In genomic region chr9:126327016-126327749, GRCh38 we compare ENCODE assay signal across 8 cellular contexts. TPM values are rescaled to one million over a fixed set of nuclear protein-coding genes. Genes with fewer than 3 reads are reported as not detected.
A peak's percentile ranks its signal among the peaks of the same experiment; 100 is the strongest.
DNase-seq lines count a peak whose midpoint lies in the region; ATAC-seq, FAIRE-seq and TF ChIP-seq lines count a peak whose summit lies in the region.

No MANE protein-coding gene starts in this region.

- POLR2A ChIA-PET in GM12878 (lab: Charles Lee): no interaction called here

- no peaks in the 10 kb centered on the region for H3K79me2 ChIP-seq in GM12878 (ENCODE audit: control insufficient read depth, insufficient read depth, low read length)

- RAD21 ChIA-PET in GM12878 (lab: Charles Lee; ENCODE audit: unreplicated experiment): no interaction called here

- H3K27ac ChIP-seq in GM12878 (ENCODE audit: control insufficient read depth, insufficient read depth): no peak overlapping the region
- H3K27ac ChIP-seq in iPS-20b (ENCODE audit: low read length): no peak overlapping the region
- H3K27ac ChIP-seq in small intestine (ENCODE audit: low read depth in 1 of 2, low read length in 1 of 2): peak overlapping the region; percentile 56 to 81

- H3K9me3 ChIP-seq in NT2/D1 (ENCODE audit: insufficient read depth, low read length) (peaks cover 20% of the 10 kb centered on the region), GM12878 (replicated peaks; ENCODE audit: control insufficient read depth, insufficient read depth, low read length) (peaks cover 3% of the 10 kb centered on the region; the same call in 2 of the 3 replicates), iPS-20b (ENCODE audit: insufficient read depth, low read depth, low read length) (peaks cover 11% of the 10 kb centered on the region; the same call in 1 of the 2 replicates), small intestine (ENCODE audit: control insufficient read depth, low read depth) (no peaks in the 10 kb centered on the region)

- FAIRE-seq in GM12878 (lab: Jason Lieb, UNC): no peak
- no peak for FAIRE-seq in small intestine (lab: Jason Lieb, UNC)

- H3K36me3 ChIP-seq in NT2/D1 (ENCODE audit: insufficient read depth, insufficient read length, low read length): peaks cover 5% of the 10 kb centered on the region
- no peaks in the 10 kb centered on the region for H3K36me3 ChIP-seq in GM12878 (ENCODE audit: control insufficient read depth in 2 of 2, insufficient read depth in 2 of 2, low read length in 1 of 2)
- H3K36me3 ChIP-seq in iPS-20b (ENCODE audit: insufficient read depth, low read depth, low read length): no peaks in the 10 kb centered on the region
- H3K36me3 ChIP-seq in small intestine (ENCODE audit: control insufficient read depth in 2 of 2, insufficient read depth in 2 of 2, low read length in 2 of 2): no peaks in the 10 kb centered on the region

- peaks cover 10% of the 10 kb centered on the region for H3K27me3 ChIP-seq in NT2/D1 (ENCODE audit: insufficient read depth, insufficient read length)
- peaks cover 8 to 23% of the 10 kb centered on the region in 2 experiments for H3K27me3 ChIP-seq in GM12878 (replicated peaks in 1 of 2; ENCODE audit: control insufficient read depth in 2 of 2, insufficient read depth in 2 of 2, low read length in 1 of 2)
- H3K27me3 ChIP-seq in iPS-20b (ENCODE audit: insufficient read depth, low read length): peaks cover 24% of the 10 kb centered on the region
- H3K27me3 ChIP-seq in small intestine (ENCODE audit: control insufficient read depth in 2 of 2, insufficient read depth in 2 of 2, low read length in 2 of 2): no peaks in the 10 kb centered on the region

- TF ChIP-seq POLR2A in GM12878 (IDR thresholded peaks at IDR 0.05; ENCODE audit: low read depth, low read length): no peak

- no peak overlapping the region for H2AFZ ChIP-seq in GM12878 (ENCODE audit: control insufficient read depth, low read depth, low read length)

- 10% methylated on average over 36 of the region's 59 CpGs for WGBS in GM12878 (ENCODE audit: insufficient coverage, insufficient replicate concordance, low lambda C conversion rate, missing lambda C conversion rate)
- 4 to 6% (median 5%) methylated on average over 15 to 59 of the region's 59 CpGs for WGBS in small intestine, 3 donors

- no peak for TF ChIP-seq RAD21 in GM12878 (IDR thresholded peaks at IDR 0.05; ENCODE audit: insufficient read depth, low read depth, low read length)

- 0 out of 2 replicates have a peak overlapping the region, but pooled peaks have one; percentile 17 for H3K4me2 ChIP-seq in GM12878 (ENCODE audit: control insufficient read depth, insufficient read depth)

- in situ Hi-C loops in GM12878 (cut with MboI): no loop called here

- no peak for ATAC-seq in GM12878

- BruUV-seq in GM12878 (replicated peaks; lab: Mats Ljungman, UMichigan): no TSS peak

- SMC1A ChIA-PET in GM12878 (lab: Charles Lee; ENCODE audit: uncharacterized antibody, unreplicated experiment): no interaction called here

- CTCF ChIA-PET in GM12878 (lab: Yijun Ruan, JAX): no interaction called here

- no peaks in the 10 kb centered on the region for H4K20me1 ChIP-seq in GM12878 (ENCODE audit: control insufficient read depth, insufficient read depth)

- TF ChIP-seq CTCF in GM12878 (IDR thresholded peaks at IDR 0.05 in 2 of 3, conservative IDR thresholded peaks at IDR 0.05 in 1 of 3; ENCODE audit: control insufficient read depth in 2 of 3, extremely low read depth in 1 of 3, insufficient read depth in 1 of 3, low read depth in 3 of 3, low read length in 3 of 3): no peak

- peak; percentile 36 for DNase-seq in ELF-1 (ENCODE audit: low read depth, low spot score)
- no peak for DNase-seq in NT2/D1 (ENCODE audit: low read depth, low spot score)
- DNase-seq in GM12878 (ENCODE audit: low read depth, low spot score): no peak
- DNase-seq in small intestine: no peak
- DNase-seq in MV-4-11 (lab: John Stamatoyannopoulos, UW): no peak
- DNase-seq in DMS153 (lab: John Stamatoyannopoulos, UW): no peak
- no peak for DNase-seq in NCI-H1436 (lab: John Stamatoyannopoulos, UW)

- intact Hi-C loops in GM12878 (cut with micrococcal nuclease; ENCODE audit: unreplicated experiment): no loop called here

- peaks cover 8% of the 10 kb centered on the region for H3K4me1 ChIP-seq in NT2/D1 (ENCODE audit: insufficient read depth, insufficient read length)
- H3K4me1 ChIP-seq in GM12878 (ENCODE audit: control insufficient read depth, insufficient read depth, low read length): no peaks in the 10 kb centered on the region
- H3K4me1 ChIP-seq in iPS-20b (ENCODE audit: insufficient read depth, low read length): peaks cover 8% of the 10 kb centered on the region; the same call in 1 of the 2 replicates
- H3K4me1 ChIP-seq in small intestine (ENCODE audit: control insufficient read depth in 2 of 2, insufficient read depth in 1 of 2, low read depth in 1 of 2, low read length in 1 of 2): no peaks in the 10 kb centered on the region

- peak overlapping the region; percentile 59 for H3K9ac ChIP-seq in NT2/D1 (ENCODE audit: insufficient read length, low read depth)
- no peak overlapping the region for H3K9ac ChIP-seq in GM12878 (ENCODE audit: control insufficient read depth, insufficient read depth, low read length)
- peak overlapping the region; percentile 51; the same call in 1 of the 2 replicates for H3K9ac ChIP-seq in iPS-20b (ENCODE audit: low read depth, low read length)

- peak overlapping the region; percentile 41 for H3K4me3 ChIP-seq in NT2/D1 (ENCODE audit: insufficient read length, low read depth)
- no peak overlapping the region for H3K4me3 ChIP-seq in GM12878
- peak overlapping the region; percentile 68; the same call in 1 of the 2 replicates for H3K4me3 ChIP-seq in iPS-20b (ENCODE audit: low read length)
- peak overlapping the region; percentile 62 to 75 for H3K4me3 ChIP-seq in small intestine (ENCODE audit: low read depth in 1 of 2, low read length in 2 of 2)

- TF ChIP-seq EP300 in GM12878 (IDR thresholded peaks at IDR 0.05; ENCODE audit: borderline replicate concordance in 1 of 2, control insufficient read depth in 1 of 2, low read depth in 2 of 2, low read length in 2 of 2): no peak

TF ChIP-seq in GM12878, 131 proteins besides CTCF, POLR2A, EP300 and RAD21:
- no peak for TF ChIP-seq RFX5 (IDR thresholded peaks at IDR 0.05; ENCODE audit: low read depth, low read length)
- TF ChIP-seq USF1 (IDR thresholded peaks at IDR 0.05; ENCODE audit: borderline replicate concordance, extremely low read length, insufficient read depth, low read depth, low read length): peak; percentile 55

RNA-seq across cellular contexts. Expression of gene MVB12B, which starts 0.6 kb away (rescaled TPM):
- not detected in 2 replicates for total RNA-seq in GM12878 (2013; cell fraction: nucleolus; rRNA removed)
- total RNA-seq in GM12878 (2014; rRNA removed) (not detected in 2 replicates), GM12878 (2014; rRNA removed; fragmentation: Illumina TruSeq; extraction: Trizol) (not detected in 2 replicates), GM12878 (2021) (0.08 and 0.29 TPM in 2 replicates)
- not detected for polyA plus RNA-seq in GM12878 (2011; ENCODE audit: low read depth)
- polyA plus RNA-seq in GM12878 (2011; rRNA removed) (not detected in 2 replicates), GM12878 (2014; fragmentation: Illumina TruSeq; extraction: Trizol) (not detected in 2 replicates), GM12878 (2014; fragmentation: Nextera tagmentation; extraction: Ambion mirVana) (not detected), GM12878 (2014; rRNA removed) (not detected in 2 replicates), GM12878 (2016; fragmentation: Nextera tagmentation; extraction: Ambion mirVana) (not detected), small intestine (1 to 10 TPM; 1.6 to 4.3 (median 4.1) TPM)
- not detected in 2 replicates for polyA plus RNA-seq in GM12878 (2011; cell fraction: cytosol; rRNA removed)
- polyA plus RNA-seq in GM12878 (2011; cell fraction: nucleus; rRNA removed): not detected in 2 replicates
- not detected in 2 replicates for polyA plus RNA-seq in GM12878 (2012)
- not detected in 2 replicates for polyA minus RNA-seq in GM12878 (2011; rRNA and poly(A)+ RNA removed)
- polyA minus RNA-seq in GM12878 (2011; cell fraction: cytosol; rRNA and poly(A)+ RNA removed): not detected in 2 replicates
- polyA minus RNA-seq in GM12878 (2011; cell fraction: nucleus; rRNA and poly(A)+ RNA removed): not detected in 2 replicates

Comparison
In these comparisons a context has a peak if more than half of its experiments do, and no peak if none do; other contexts are left out.
1. H3K27ac ChIP-seq: peak in small intestine (2 of 2); none in GM12878 (single experiment) and iPS-20b (single experiment).